ENCODE assay signal across 1 cellular context in genomic region chr12:50218386-50218785, GRCh38.
TF ChIP-seq lines count a peak whose summit lies in the region.

No MANE protein-coding gene starts in this region.

TF ChIP-seq in GM23338, 12 proteins besides CTCF, POLR2A, EP300 and RAD21 (continued from another document):
- TF ChIP-seq ZNF462 (CRISPR knock-in tag; IDR thresholded peaks at IDR 0.05) = no peak
- TF ChIP-seq CREB1 (CRISPR knock-in tag; IDR thresholded peaks at IDR 0.05; ENCODE audit: low read depth) = no peak
TF ChIP-seq in GM23338: peak in this region for 0.
